In the genomic region with DNA sequence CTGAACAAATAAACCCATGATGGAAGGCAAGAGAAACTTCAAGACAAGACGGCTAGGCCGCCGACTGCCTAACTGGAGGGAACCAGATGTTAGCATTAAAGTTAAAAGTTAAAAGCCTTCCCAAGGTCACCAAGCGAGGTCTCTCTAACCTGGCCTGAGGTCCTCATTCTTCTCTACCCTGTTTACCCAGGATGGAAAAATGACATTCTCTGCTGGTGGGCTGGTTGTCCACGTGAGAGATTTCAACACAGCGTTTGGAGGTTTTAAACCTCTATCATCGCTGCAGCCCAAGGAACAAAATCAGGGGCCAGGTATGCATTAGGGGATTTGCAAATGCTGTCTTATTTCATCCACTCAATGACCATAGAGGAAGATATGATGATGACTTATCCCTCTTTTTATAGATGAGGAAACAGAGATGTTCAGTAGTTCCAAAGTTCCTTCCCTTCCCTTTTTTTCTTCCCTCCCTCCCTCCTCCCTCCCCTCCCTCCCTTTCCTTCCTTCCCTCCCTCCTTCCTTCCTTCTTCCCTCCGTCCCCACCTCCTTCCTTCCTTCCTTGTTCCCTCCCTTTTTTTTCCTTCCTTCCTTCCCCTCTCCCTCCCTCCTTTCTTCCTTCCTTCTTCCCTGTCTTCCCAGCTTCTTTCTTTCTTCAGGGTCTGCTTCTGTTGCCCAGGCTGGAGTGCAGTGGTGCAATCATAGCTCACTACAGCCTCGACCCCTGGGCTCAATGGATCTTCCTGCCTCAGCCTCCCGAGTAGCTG, we compare ENCODE assay signal across 27 cellular contexts.
DNase-seq lines count a peak whose midpoint lies in the region; FAIRE-seq and TF ChIP-seq lines count a peak whose summit lies in the region.
"Had no signal": no experiment of that assay in that cellular context is flagged by ENCODE, and none has a peak within 500 bp of the region (broad histone marks: within the 10 kb centered on the region; RNA-seq: fewer than 3 reads in every experiment).

No MANE protein-coding gene starts in this region.

- H3K4me1 Mint-ChIP-seq in activated naive CD4-positive, alpha-beta T cell treated with anti-CD3 and anti-CD28 coated beads for 36 hours (ENCODE audit: low read depth), result peaks cover 45% of the 10 kb centered on the region
- H3K4me1 Mint-ChIP-seq in nephron progenitor cell, result peaks cover 37% of the 10 kb centered on the region
- H3K4me1 Mint-ChIP-seq: immature natural killer cell had no signal

- no peak for DNase-seq in activated naive CD4-positive, alpha-beta T cell treated with anti-CD3 and anti-CD28 coated beads for 36 hours
- DNase-seq in activated naive CD4-positive, alpha-beta T cell treated with Interleukin-2 at 50 U/mL for 16 hours, result no peak
- DNase-seq in SK-N-MC (ENCODE audit: low read depth, low spot score) (no peak), kidney (no peak), GM20000 (ENCODE audit: low spot score) (no peak), nephron progenitor cell (no peak)
- DNase-seq in activated effector memory CD4-positive, alpha-beta T cell treated with Interleukin-2 at 50 U/mL for 16 hours, result no peak
- DNase-seq: 8988T; activated CD4-positive, alpha-beta T cell treated with anti-CD3 and anti-CD28 coated beads, Interleukin-2, amount 50 U/mL, for 1 hour; AML-193; DND-41; dorsolateral prefrontal cortex; GOT3; immature natural killer cell; MG63; NCI-H1417 treated with DMSO at 0.1 percent for 48 hours; NCI-H2171; NCI-H524 treated with DMSO at 0.1 percent for 48 hours; small intestine; stimulated activated CD4-positive, alpha-beta T cell treated with anti-CD3 and anti-CD28 coated beads, Interleukin-2, amount 100 ng/mL, for 24 hours; T-helper 17 cell; thyroid gland had no signal

- peaks cover 18 to 27% of the 10 kb centered on the region in 2 donors for H3K4me1 ChIP-seq in kidney (ENCODE audit: control insufficient read depth in 1 of 2, insufficient read depth in 1 of 2, low read depth in 1 of 2, low read length in 2 of 2)
- peaks cover 0 to 25% (median 21%) of the 10 kb centered on the region in 3 donors for H3K4me1 ChIP-seq in skeletal muscle tissue (ENCODE audit: control insufficient read depth in 3 of 3, insufficient read depth in 3 of 3, low read length in 3 of 3)
- H3K4me1 ChIP-seq: neural progenitor cell, prostate gland had no signal

- CTCF ChIA-PET in activated naive CD4-positive, alpha-beta T cell treated with anti-CD3 and anti-CD28 coated beads for 36 hours (lab: Charles Lee), result interaction anchor here (0.7 kb wide), 1 partner anchor 15 kb away, joined by 3 read pairs; no protein-coding TSS in a partner anchor

- H3K27me3 ChIP-seq in skeletal muscle tissue (ENCODE audit: control insufficient read depth in 3 of 3, insufficient read depth in 3 of 3, low read length in 3 of 3), result no peaks in the 10 kb centered on the region
- H3K27me3 ChIP-seq: cardiac muscle cell, dorsolateral prefrontal cortex, MG63, neural progenitor cell, thyroid gland had no signal

- no peaks in the 10 kb centered on the region for H3K36me3 Mint-ChIP-seq in activated naive CD4-positive, alpha-beta T cell treated with anti-CD3 and anti-CD28 coated beads for 36 hours (ENCODE audit: low read depth)
- H3K36me3 Mint-ChIP-seq in nephron progenitor cell (ENCODE audit: low read depth), result no peaks in the 10 kb centered on the region
- H3K36me3 Mint-ChIP-seq: immature natural killer cell, neural progenitor cell had no signal

- no peaks in the 10 kb centered on the region for H3K9me3 ChIP-seq in SK-N-MC (ENCODE audit: low read depth, low read length)
- no peaks in the 10 kb centered on the region for H3K9me3 ChIP-seq in kidney (ENCODE audit: control insufficient read depth in 1 of 2, low read length in 2 of 2)
- no peaks in the 10 kb centered on the region for H3K9me3 ChIP-seq in skeletal muscle tissue (ENCODE audit: control insufficient read depth in 3 of 3, low read length in 3 of 3)
- H3K9me3 ChIP-seq: Caco-2, MG63, prostate gland, thyroid gland had no signal

- no peaks in the 10 kb centered on the region for H3K27me3 Mint-ChIP-seq in activated naive CD4-positive, alpha-beta T cell treated with anti-CD3 and anti-CD28 coated beads for 36 hours (ENCODE audit: low read depth)
- H3K27me3 Mint-ChIP-seq in nephron progenitor cell (ENCODE audit: low read depth, poor library complexity), result peaks cover 13% of the 10 kb centered on the region

- no peak for TF ChIP-seq CTCF in kidney (IDR thresholded peaks at IDR 0.05; ENCODE audit: borderline replicate concordance, extremely low read depth, insufficient read depth)
- no peak for TF ChIP-seq CTCF in GM20000 (IDR thresholded peaks at IDR 0.05; ENCODE audit: extremely low read depth, missing control alignments)
- TF ChIP-seq CTCF in nephron progenitor cell (IDR thresholded peaks at IDR 0.05), result no peak

- intact Hi-C loops in activated naive CD4-positive, alpha-beta T cell treated with anti-CD3 and anti-CD28 coated beads for 36 hours (cut with micrococcal nuclease), result no loop called here
- intact Hi-C loops in kidney (cut with DNase I), result no loop called here

- no peaks in the 10 kb centered on the region for H3K9me3 Mint-ChIP-seq in activated naive CD4-positive, alpha-beta T cell treated with anti-CD3 and anti-CD28 coated beads for 36 hours
- no peaks in the 10 kb centered on the region for H3K9me3 Mint-ChIP-seq in nephron progenitor cell
- H3K9me3 Mint-ChIP-seq: immature natural killer cell, neural progenitor cell had no signal

- peak overlapping the region; percentile 54 for H3K27ac Mint-ChIP-seq in activated naive CD4-positive, alpha-beta T cell treated with anti-CD3 and anti-CD28 coated beads for 36 hours
- H3K27ac Mint-ChIP-seq in nephron progenitor cell, result no peak overlapping the region
- H3K27ac Mint-ChIP-seq: neural progenitor cell, T-helper 17 cell had no signal

- no peak for FAIRE-seq in kidney (lab: Jason Lieb, UNC)
- FAIRE-seq: small intestine had no signal

- no peak overlapping the region for H3K4me3 Mint-ChIP-seq in activated naive CD4-positive, alpha-beta T cell treated with anti-CD3 and anti-CD28 coated beads for 36 hours
- H3K4me3 Mint-ChIP-seq in nephron progenitor cell, result no peak overlapping the region
- H3K4me3 Mint-ChIP-seq: immature natural killer cell, neural progenitor cell, T-helper 17 cell had no signal

- H3K4me3 ChIP-seq in SK-N-MC (no peak overlapping the region), kidney (ENCODE audit: low read length in 2 of 2) (no peak overlapping the region), skeletal muscle tissue (ENCODE audit: low read length in 3 of 3) (no peak overlapping the region)
- H3K4me3 ChIP-seq: cardiac muscle cell, dorsolateral prefrontal cortex, MG63, neural progenitor cell, prostate gland, thyroid gland had no signal

- H3K27ac ChIP-seq in SK-N-MC (peak overlapping the region; percentile 39; the same call in 1 of the 2 replicates), kidney (ENCODE audit: low read depth in 2 of 2, low read length in 2 of 2) (peak overlapping the region; percentile 40 to 46), skeletal muscle tissue (ENCODE audit: low read depth, low read length) (peak overlapping the region; percentile 68)
- H3K27ac ChIP-seq: cardiac muscle cell, neural progenitor cell, prostate gland had no signal

- no peaks in the 10 kb centered on the region for H3K36me3 ChIP-seq in SK-N-MC (ENCODE audit: insufficient read depth, low read length)
- peaks cover 0 to 5% of the 10 kb centered on the region in 2 donors for H3K36me3 ChIP-seq in kidney (ENCODE audit: control insufficient read depth in 1 of 2, insufficient read depth in 2 of 2, low read length in 2 of 2)
- H3K36me3 ChIP-seq in skeletal muscle tissue (ENCODE audit: control insufficient read depth in 3 of 3, insufficient read depth in 3 of 3, low read length in 3 of 3), result no peaks in the 10 kb centered on the region
- H3K36me3 ChIP-seq: cardiac muscle cell, MG63, neural progenitor cell, prostate gland, thyroid gland had no signal

- H3K9ac ChIP-seq in SK-N-MC (ENCODE audit: insufficient read length) (no peak overlapping the region), kidney (ENCODE audit: low read length in 2 of 2) (no peak overlapping the region), skeletal muscle tissue (ENCODE audit: low read depth in 1 of 3, low read length in 3 of 3) (peak overlapping the region in 1 of 3 donors; percentile 40)
- H3K9ac ChIP-seq: neural progenitor cell had no signal
